7 cellular contexts compared by ENCODE assay signal in genomic region chr1:112396668-112397025, GRCh38. TPM values are rescaled to one million over a fixed set of nuclear protein-coding genes. Genes with fewer than 3 reads are reported as not detected.
DNase-seq lines count a peak whose midpoint lies in the region; ATAC-seq, FAIRE-seq and TF ChIP-seq lines count a peak whose summit lies in the region.

No MANE protein-coding gene starts in this region.

- no peaks in the 10 kb centered on the region for H3K27me3 ChIP-seq in OCI-LY1 (ENCODE audit: insufficient read depth, low read length)
- H3K27me3 ChIP-seq in H1 (replicated peaks in 1 of 4; ENCODE audit: control insufficient read depth in 3 of 4, extremely low read depth in 1 of 4, insufficient read depth in 3 of 4, low read length in 3 of 4): no peaks in the 10 kb centered on the region
- H3K27me3 ChIP-seq in neuron (ENCODE audit: insufficient read depth, low read length): no peaks in the 10 kb centered on the region

- no peaks in the 10 kb centered on the region for H3K9me2 ChIP-seq in OCI-LY1 (ENCODE audit: low read depth, low read length)

- H3K36me3 ChIP-seq in OCI-LY1 (ENCODE audit: insufficient read depth, low read length) (no peaks in the 10 kb centered on the region), H1 (ENCODE audit: control insufficient read depth in 2 of 4, insufficient read depth in 4 of 4, low read length in 3 of 4) (no peaks in the 10 kb centered on the region), neuron (ENCODE audit: insufficient read depth, low read length) (peaks cover 3% of the 10 kb centered on the region)

- H2BK20ac ChIP-seq in H1 (ENCODE audit: low read length): no peak overlapping the region

- H3F3A ChIP-seq in OCI-LY1 (ENCODE audit: insufficient read depth, low read length): no peaks in the 10 kb centered on the region; the same call in 1 of the 2 replicates

- H3K4me3 ChIP-seq in GM12875 (ENCODE audit: low read depth, low read length) (peak overlapping the region; percentile 92), OCI-LY1 (ENCODE audit: low read depth, low read length, poor library complexity, severe bottlenecking) (peak overlapping the region; percentile 77), H1 (ENCODE audit: extremely low read depth in 1 of 4, insufficient read depth in 2 of 4, low read depth in 3 of 4, low read length in 4 of 4) (peak overlapping the region; percentile 97 to 99 (median 98)), neuron (ENCODE audit: low read length) (peak overlapping the region; percentile 97)

- H2BK15ac ChIP-seq in H1 (ENCODE audit: low read length): no peak overlapping the region

- no peak for TF ChIP-seq POLR2A in H1 (IDR thresholded peaks at IDR 0.05; ENCODE audit: control extremely low read depth in 1 of 2, low read depth in 2 of 2, low read length in 2 of 2)

- H3K79me1 ChIP-seq in H1 (ENCODE audit: low read depth, low read length): peaks cover 6% of the 10 kb centered on the region

- H2AK5ac ChIP-seq in H1 (ENCODE audit: low read depth, low read length): no peak overlapping the region

- peak overlapping the region; percentile 88 for H2BK5ac ChIP-seq in H1 (ENCODE audit: low read depth, low read length)

- no peaks in the 10 kb centered on the region for H3K79me2 ChIP-seq in OCI-LY1 (ENCODE audit: insufficient read depth, low read length)
- H3K79me2 ChIP-seq in H1 (ENCODE audit: control insufficient read depth in 1 of 2, insufficient read depth in 2 of 2, low read length in 2 of 2): peaks cover 13 to 51% of the 10 kb centered on the region in 2 experiments; a peak in 3 of 4 replicates

- no peak overlapping the region for H3K14ac ChIP-seq in H1 (ENCODE audit: insufficient read length)

- 0 out of 2 replicates have a peak overlapping the region, but pooled peaks have one; percentile 63 for H2BK12ac ChIP-seq in H1 (ENCODE audit: low read depth, low read length)

- H3K4me2 ChIP-seq in OCI-LY1 (ENCODE audit: low read length) (peak overlapping the region; percentile 93), H1 (ENCODE audit: insufficient read depth in 1 of 2, low read depth in 2 of 2, low read length in 2 of 2) (peak overlapping the region; percentile 76 to 90)

- no peak overlapping the region for H3K27ac ChIP-seq in OCI-LY1 (ENCODE audit: low read depth, low read length, poor library complexity, severe bottlenecking)
- H3K27ac ChIP-seq in H1 (ENCODE audit: low read depth, low read length): peak overlapping the region; percentile 88; the same call in 1 of the 2 replicates

- FAIRE-seq in H1 (lab: Jason Lieb, UNC): no peak

- H3K4me1 ChIP-seq in OCI-LY1 (ENCODE audit: insufficient read depth, low read length, severe bottlenecking) (peaks cover 24% of the 10 kb centered on the region), H1 (replicated peaks in 1 of 4; ENCODE audit: control insufficient read depth in 3 of 4, insufficient read depth in 4 of 4, low read length in 3 of 4) (peaks cover 0 to 16% (median 8%) of the 10 kb centered on the region in 4 experiments; a peak in 5 of 7 replicates), neuron (ENCODE audit: insufficient read depth, low read length) (peaks cover 30% of the 10 kb centered on the region)

- H2BK120ac ChIP-seq in H1 (replicated peaks; ENCODE audit: low read depth, low read length): no peak overlapping the region

- H4K8ac ChIP-seq in H1 (ENCODE audit: extremely low read depth, insufficient read depth, low read length): peak overlapping the region; percentile 90; the same call in 1 of the 2 replicates

- TF ChIP-seq EP300 in H1 (IDR thresholded peaks at IDR 0.05; ENCODE audit: borderline replicate concordance in 1 of 2, low read depth in 2 of 2, low read length in 2 of 2): no peak

- peaks cover 14% of the 10 kb centered on the region for H3K23me2 ChIP-seq in H1 (ENCODE audit: low read depth, low read length)

- WGBS in H1 (ENCODE audit: extremely low coverage in 1 of 2, insufficient coverage in 1 of 2, insufficient read length in 1 of 2, insufficient replicate concordance in 2 of 2, low coverage in 1 of 2, low lambda C conversion rate in 2 of 2, missing lambda C conversion rate in 1 of 2), 2 experiments: 1% methylated on average over 9 of the region's 9 CpGs; no CpG with 5 or more reads in 1 of the 2 experiments

- peak overlapping the region; percentile 61; the same call in 1 of the 2 replicates for H3K9ac ChIP-seq in OCI-LY1 (ENCODE audit: low read length)
- peak overlapping the region in 3 of 4 experiments; percentile 79 to 94 (median 80); a peak in 6 of 7 replicates for H3K9ac ChIP-seq in H1 (replicated peaks in 1 of 4; ENCODE audit: extremely low read depth in 1 of 4, low read depth in 3 of 4, low read length in 3 of 4)

- TF ChIP-seq CTCF in GM12875 (IDR thresholded peaks at IDR 0.05; ENCODE audit: borderline replicate concordance, insufficient read depth, low read depth, low read length): no peak
- TF ChIP-seq CTCF in OCI-LY1 (IDR thresholded peaks at IDR 0.05; ENCODE audit: low read length): no peak
- TF ChIP-seq CTCF in H1 (IDR thresholded peaks at IDR 0.05; ENCODE audit: control extremely low read depth in 1 of 3, insufficient read depth in 1 of 3, low read depth in 1 of 3, low read length in 3 of 3): no peak

- H3K9me3 ChIP-seq in OCI-LY1 (ENCODE audit: low read length) (no peaks in the 10 kb centered on the region), H1 (ENCODE audit: insufficient read depth in 2 of 2, low read depth in 1 of 2, low read length in 1 of 2) (no peaks in the 10 kb centered on the region), neuron (ENCODE audit: low read length) (no peaks in the 10 kb centered on the region)

- no peak overlapping the region for H3K23ac ChIP-seq in H1 (ENCODE audit: insufficient read length)

- ATAC-seq in esophagus mucosa: no peak

- no peak overlapping the region for H4K91ac ChIP-seq in H1 (replicated peaks; ENCODE audit: insufficient read length, low read length)

- H3K56ac ChIP-seq in H1 (replicated peaks; ENCODE audit: insufficient read length, low read depth, low read length): no peak overlapping the region

- POLR2A ChIA-PET in H1 (lab: Charles Lee; ENCODE audit: partially characterized antibody): interaction anchor here (0.7 to 2.6 kb wide), 5 partner anchors 9 to 315 kb away, joined by 3 to 12 read pairs (median 4); no protein-coding TSS in a partner anchor

- H3K4ac ChIP-seq in H1 (replicated peaks; ENCODE audit: insufficient read length, low read depth, low read length): no peak overlapping the region

- H3K18ac ChIP-seq in H1 (ENCODE audit: extremely low read depth, low read length): peak overlapping the region; percentile 74; the same call in 1 of the 2 replicates

- DNase-seq in H1 (ENCODE audit: low read depth in 1 of 2, low spot score in 2 of 2): no peak
- no peak for DNase-seq in NOMO-1 (lab: John Stamatoyannopoulos, UW; ENCODE audit: unreplicated experiment in 2 of 2)
- DNase-seq in glomerular visceral epithelial cell (ENCODE audit: extremely low spot score): no peak

- TF ChIP-seq RAD21 in H1 (IDR thresholded peaks at IDR 0.05 in 1 of 2, conservative IDR thresholded peaks at IDR 0.05 in 1 of 2; ENCODE audit: low read depth in 2 of 2, low read length in 2 of 2): no peak

- H4K5ac ChIP-seq in H1 (ENCODE audit: insufficient read length, low read depth, low read length): no peak overlapping the region

- H2AFZ ChIP-seq in OCI-LY1 (ENCODE audit: low read length) (peak overlapping the region; percentile 89; the same call in 1 of the 2 replicates), H1 (ENCODE audit: low read length) (no peak overlapping the region), neuron (ENCODE audit: low read depth, low read length) (peak overlapping the region; percentile 91)

- H4K20me1 ChIP-seq in OCI-LY1 (ENCODE audit: insufficient read depth, low read length) (no peaks in the 10 kb centered on the region), H1 (replicated peaks in 1 of 2; ENCODE audit: control insufficient read depth in 1 of 2, insufficient read depth in 2 of 2, low read length in 2 of 2) (peaks cover 4 to 8% of the 10 kb centered on the region in 2 experiments)

- CTCF ChIA-PET in H1 (lab: Charles Lee; ENCODE audit: partially characterized antibody): interaction anchor here (0.5 to 1.6 kb wide), 5 partner anchors 27 to 813 kb away, joined by 3 to 5 read pairs (median 3); no protein-coding TSS in a partner anchor

TF ChIP-seq in H1, 55 proteins besides CTCF, POLR2A, EP300 and RAD21 (continues in another document):
- TF ChIP-seq SIN3A (conservative IDR thresholded peaks at IDR 0.05 in 1 of 2, IDR thresholded peaks at IDR 0.05 in 1 of 2; ENCODE audit: low read depth in 1 of 2, low read length in 2 of 2) (no peak), SP4 (IDR thresholded peaks at IDR 0.05; ENCODE audit: low read length) (no peak), CREB1 (IDR thresholded peaks at IDR 0.05) (no peak), SRF (IDR thresholded peaks at IDR 0.05; ENCODE audit: low read depth, low read length) (no peak), ATF3 (IDR thresholded peaks at IDR 0.05; ENCODE audit: insufficient read depth, low read depth, low read length) (no peak), EGR1 (IDR thresholded peaks at IDR 0.05; ENCODE audit: borderline replicate concordance, low read depth, low read length) (no peak), NRF1 (IDR thresholded peaks at IDR 0.05; ENCODE audit: low read depth, low read length) (no peak), CTBP2 (IDR thresholded peaks at IDR 0.05; ENCODE audit: borderline replicate concordance, insufficient read depth, insufficient read length, low read length) (no peak), RXRA (IDR thresholded peaks at IDR 0.05; ENCODE audit: insufficient read depth, low read depth, low read length) (no peak), E2F6 (IDR thresholded peaks at IDR 0.05) (no peak), ZNF274 (IDR thresholded peaks at IDR 0.05; ENCODE audit: borderline replicate concordance, extremely low read depth, low read length) (no peak)

RNA-seq across cellular contexts. Expression of gene CTTNBP2NL, which starts 0.6 kb away (rescaled TPM):
- total RNA-seq in H1 (2021; fragmentation: NEBNext Ultra II Directional; extraction: Animal tissue kit (Norgen Biotek cat#: 25700)): 34.9 and 35.1 TPM in 2 replicates
- 4.8 and 6.4 TPM in 2 replicates for polyA plus RNA-seq in H1 (2011; rRNA removed)
- polyA plus RNA-seq in H1 (2011; cell fraction: cytosol; rRNA removed): 6.4 TPM
- polyA plus RNA-seq in H1 (2011; cell fraction: nucleus; rRNA removed): 7.1 TPM
- polyA plus RNA-seq in H1 (2012, experiment 1 of 2): 7.4 to 11.8 TPM (median 9.4 TPM) in 4 replicates
- polyA plus RNA-seq in H1 (2012, experiment 2 of 2): 0.68 TPM
- polyA plus RNA-seq in H1 (2013, experiment 1 of 2): 10.4 TPM
- 10.5 TPM for polyA plus RNA-seq in H1 (2013, experiment 2 of 2)
- 23.6 and 26.6 TPM in 2 replicates for polyA minus RNA-seq in H1 (2011; rRNA and poly(A)+ RNA removed)
- polyA minus RNA-seq in H1 (2011; cell fraction: cytosol; rRNA and poly(A)+ RNA removed): 12.6 TPM
- 24.6 TPM for polyA minus RNA-seq in H1 (2011; cell fraction: nucleus; rRNA and poly(A)+ RNA removed)
- 35.1 TPM for total RNA-seq in esophagus mucosa
